In the genomic region with DNA sequence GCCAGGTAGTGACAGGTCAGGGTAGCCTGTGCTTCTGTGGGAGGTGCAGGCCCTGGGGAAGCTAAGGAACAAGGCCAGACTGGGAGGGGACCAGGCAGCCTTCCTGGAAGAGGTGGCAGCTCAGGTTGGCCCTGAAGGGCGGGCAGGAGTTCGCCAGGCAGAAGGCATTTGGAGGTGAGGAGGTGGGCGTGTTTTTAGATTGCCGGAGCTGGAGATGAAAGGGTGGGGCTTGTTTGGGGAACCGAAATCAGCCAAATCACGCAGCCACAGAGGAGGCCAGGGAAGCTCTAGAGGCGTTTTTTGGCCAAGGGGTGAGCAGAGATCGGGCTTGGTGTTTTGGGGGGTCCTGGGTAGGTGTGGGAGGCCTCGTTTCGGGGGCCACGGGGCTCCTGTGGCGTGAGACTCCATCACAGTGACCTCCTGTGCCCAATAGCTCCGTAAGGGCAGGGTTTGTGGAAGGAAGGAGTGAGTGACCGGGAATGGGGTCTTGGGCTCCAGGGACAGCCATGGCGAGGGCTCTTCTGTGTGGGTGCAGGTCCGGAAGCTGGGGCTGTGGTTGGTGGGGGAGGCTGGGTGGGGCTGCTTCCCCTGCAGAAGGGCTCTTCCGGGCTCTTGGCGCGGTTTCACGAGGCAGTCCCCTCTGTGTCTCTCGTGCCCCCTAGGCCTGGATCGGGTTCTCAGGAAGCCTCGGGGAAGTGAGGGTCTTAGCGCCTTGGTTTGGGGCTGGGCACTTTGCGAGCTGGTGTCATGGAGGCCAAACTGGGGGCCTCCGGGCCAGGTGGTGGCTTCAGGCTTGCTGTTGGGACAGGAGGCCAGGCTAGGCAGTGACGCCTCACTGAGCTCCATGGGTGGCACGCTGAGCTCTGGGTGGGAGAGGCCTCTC, we compare ENCODE assay signal across 8 cellular contexts. TPM values are rescaled to one million over a fixed set of nuclear protein-coding genes. Genes with fewer than 3 reads are reported as not detected.
A peak's percentile ranks its signal among the peaks of the same experiment; 100 is the strongest.
DNase-seq lines count a peak whose midpoint lies in the region; ATAC-seq and TF ChIP-seq lines count a peak whose summit lies in the region.

No MANE protein-coding gene starts in this region.

- H3K4me2 ChIP-seq in smooth muscle cell = no peak overlapping the region

- H3K27ac ChIP-seq in heart right ventricle (peak overlapping the region in 8 of 10 donors; percentile 4 to 93 (median 46)), substantia nigra (ENCODE audit: low read depth, low read length, poor library complexity, severe bottlenecking) (peak overlapping the region; percentile 74), smooth muscle cell (ENCODE audit: low read depth) (no peak overlapping the region), foreskin keratinocyte (no peak overlapping the region)

- no peak overlapping the region for H3K9ac ChIP-seq in smooth muscle cell (ENCODE audit: low read depth)

- H3K9me3 ChIP-seq in heart right ventricle = peaks cover 0 to 4% (median 0%) of the 10 kb centered on the region in 11 donors
- H3K9me3 ChIP-seq in smooth muscle cell (replicated peaks; ENCODE audit: low read depth) = no peaks in the 10 kb centered on the region

- peaks cover 74% of the 10 kb centered on the region for H4K20me1 ChIP-seq in smooth muscle cell (ENCODE audit: low read depth)

- intact Hi-C loops in heart right ventricle (cut with DNase I) = no loop called here

- H3K4me3 ChIP-seq in heart right ventricle (peak overlapping the region in 8 of 10 donors; percentile 4 to 55 (median 32)), smooth muscle cell (no peak overlapping the region)

- H3K79me2 ChIP-seq in smooth muscle cell (ENCODE audit: low read depth) = peaks cover 9% of the 10 kb centered on the region

- peak; percentile 44 for DNase-seq in stimulated activated CD4-positive, alpha-beta T cell treated with anti-CD3 and anti-CD28 coated beads, Interleukin-12 subunit alpha, Interleukin-12 subunit beta, amount 100 ng/mL, for 4 hours
- DNase-seq in stimulated activated CD4-positive, alpha-beta T cell treated with anti-CD3 and anti-CD28 coated beads, Interleukin-2, amount 100 ng/mL, for 48 hours = no peak
- DNase-seq in activated CD4-positive, CD25-positive, alpha-beta regulatory T cell treated with anti-CD3 and anti-CD28 coated beads, Interleukin-2, amount 50 U/mL, for 72 hours = peak; percentile 61
- no peak for DNase-seq in heart right ventricle
- DNase-seq in substantia nigra (lab: John Stamatoyannopoulos, UW) = peak in 5 of 49 donors; percentile 16 to 30 (median 25)
- DNase-seq in smooth muscle cell (lab: John Stamatoyannopoulos, UW; ENCODE audit: unreplicated experiment) = no peak
- DNase-seq in foreskin keratinocyte = no peak

- no peak overlapping the region for H2AFZ ChIP-seq in smooth muscle cell (ENCODE audit: low read depth)

- peaks cover 0 to 81% (median 0%) of the 10 kb centered on the region in 9 donors for H3K4me1 ChIP-seq in heart right ventricle
- H3K4me1 ChIP-seq in smooth muscle cell (ENCODE audit: low read depth) = no peaks in the 10 kb centered on the region
- H3K4me1 ChIP-seq in foreskin keratinocyte = no peaks in the 10 kb centered on the region

- no peaks in the 10 kb centered on the region for H3F3A ChIP-seq in smooth muscle cell (ENCODE audit: low read depth)

- WGBS in heart right ventricle, 2 donors = 79 to 81% methylated on average over 28 of the region's 28 CpGs
- 89% methylated on average over 24 of the region's 28 CpGs for WGBS in smooth muscle cell (ENCODE audit: low lambda C conversion rate)

- H3K36me3 ChIP-seq in heart right ventricle (no peaks in the 10 kb centered on the region), smooth muscle cell (ENCODE audit: low read depth) (no peaks in the 10 kb centered on the region)

- H3K27me3 ChIP-seq in heart right ventricle (no peaks in the 10 kb centered on the region), smooth muscle cell (ENCODE audit: low read depth) (no peaks in the 10 kb centered on the region), foreskin keratinocyte (no peaks in the 10 kb centered on the region)

- TF ChIP-seq CTCF in heart right ventricle (IDR thresholded peaks at IDR 0.05) = no peak
- no peak for TF ChIP-seq CTCF in smooth muscle cell (IDR thresholded peaks at IDR 0.05; ENCODE audit: borderline replicate concordance, insufficient read depth, poor library complexity, severe bottlenecking)
- no peak for TF ChIP-seq CTCF in foreskin keratinocyte (conservative IDR thresholded peaks at IDR 0.05)

- ATAC-seq in HG03432 (IDR thresholded peaks at IDR 0.05; ENCODE audit: unreplicated experiment) (peak; percentile 73), heart right ventricle (peak in 3 of 8 donors; percentile 18 to 59 (median 40)), foreskin keratinocyte (no peak)

RNA-seq across cellular contexts. Expression of gene ADCY7, which starts 7.8 kb away (rescaled TPM):
- total RNA-seq in heart right ventricle = 10 to 100 TPM in 2 of 10 donors, 1 to 10 TPM in 8; 2.2 to 25.5 (median 4.7) TPM
- polyA plus RNA-seq in heart right ventricle = 1 to 10 TPM; 2.4 to 5.0 TPM
- total RNA-seq in smooth muscle cell = 31.6 and 37.1 TPM in 2 replicates
- polyA plus RNA-seq in smooth muscle cell = 28.1 and 30.7 TPM in 2 replicates
- 13.9 and 20.1 TPM in 2 replicates for total RNA-seq in foreskin keratinocyte
- 3.5 and 4.1 TPM in 2 replicates for polyA plus RNA-seq in foreskin keratinocyte

Comparison
In these comparisons a context has a peak if more than half of its experiments do, and no peak if none do; other contexts are left out.
1. DNase-seq: peak in stimulated activated CD4-positive, alpha-beta T cell treated with anti-CD3 and anti-CD28 coated beads, Interleukin-12 subunit alpha, Interleukin-12 subunit beta, amount 100 ng/mL, for 4 hours (single experiment) and activated CD4-positive, CD25-positive, alpha-beta regulatory T cell treated with anti-CD3 and anti-CD28 coated beads, Interleukin-2, amount 50 U/mL, for 72 hours (single experiment); none in stimulated activated CD4-positive, alpha-beta T cell treated with anti-CD3 and anti-CD28 coated beads, Interleukin-2, amount 100 ng/mL, for 48 hours (0 of 2), heart right ventricle (0 of 2), smooth muscle cell (single experiment) and foreskin keratinocyte (0 of 2).
2. H3K27ac ChIP-seq: peak in heart right ventricle (8 of 10) and substantia nigra (single experiment); none in smooth muscle cell (single experiment) and foreskin keratinocyte (single experiment).